In genomic region chr2:182068811-182069210, GRCh38 we compare ENCODE assay signal across 23 cellular contexts.
DNase-seq lines count a peak whose midpoint lies in the region; FAIRE-seq and TF ChIP-seq lines count a peak whose summit lies in the region.
"Had no signal": no experiment of that assay in that cellular context is flagged by ENCODE, and none has a peak within 500 bp of the region (broad histone marks: within the 10 kb centered on the region; RNA-seq: fewer than 3 reads in every experiment).

No MANE protein-coding gene starts in this region.

- no peak for FAIRE-seq in endothelial cell of umbilical vein (lab: Jason Lieb, UNC)
- FAIRE-seq: GM19239, HTR-8/SVneo had no signal

- no peak overlapping the region for H2AK5ac ChIP-seq in mesenchymal stem cell (ENCODE audit: low read length, severe bottlenecking)

- 24% methylated on average over 3 of the region's 3 CpGs for WGBS in mesenchymal stem cell

- POLR2A ChIA-PET in endothelial cell of umbilical vein (lab: Charles Lee): no interaction called here

- H3K14ac ChIP-seq in mesenchymal stem cell (ENCODE audit: low read length in 2 of 2): no peak overlapping the region

- no peak overlapping the region for H3K18ac ChIP-seq in mesenchymal stem cell (ENCODE audit: low read depth in 1 of 2, low read length in 2 of 2)

- H3K9ac ChIP-seq in endothelial cell of umbilical vein (replicated peaks; ENCODE audit: extremely low read depth, insufficient read depth, low read length) (no peak overlapping the region), mesenchymal stem cell (ENCODE audit: low read length) (no peak overlapping the region)

- no peak overlapping the region for H3K27ac ChIP-seq in endothelial cell of umbilical vein (ENCODE audit: insufficient read depth, low read depth, low read length)
- H3K27ac ChIP-seq in mesenchymal stem cell (ENCODE audit: low read length, poor library complexity, severe bottlenecking): no peak overlapping the region
- H3K27ac ChIP-seq: prostate gland had no signal

- DNase-seq in H4 (ENCODE audit: low spot score): peak; percentile 82
- DNase-seq in RPMI7951 (ENCODE audit: low read depth): peak; percentile 6
- DNase-seq in endothelial cell of umbilical vein (ENCODE audit: low read depth, low spot score): peak; percentile 34
- DNase-seq in mesenchymal stem cell: peak; percentile 47
- no peak for DNase-seq in NCI-H2196 treated with DMSO at 0.1 percent for 48 hours (lab: John Stamatoyannopoulos, UW; ENCODE audit: unreplicated experiment)
- no peak for DNase-seq in NCI-H446 treated with DMSO at 0.1 percent for 48 hours (lab: John Stamatoyannopoulos, UW)
- no peak for DNase-seq in NCI-H2081 (lab: John Stamatoyannopoulos, UW)
- DNase-seq in DMS114 treated with DMSO at 0.1 percent for 48 hours (lab: John Stamatoyannopoulos, UW; ENCODE audit: unreplicated experiment): no peak
- DNase-seq: activated CD4-positive, alpha-beta memory T cell treated with anti-CD3 and anti-CD28 coated beads for 36 hours; EL; erythroblast; Karpas-422; mammary epithelial cell; MV-4-11; NCI-H2227 treated with DMSO at 0.1 percent for 48 hours; NCI-H774; SHP77; SW 1271 had no signal

- no peak overlapping the region for H2BK15ac ChIP-seq in mesenchymal stem cell (ENCODE audit: low read depth, poor library complexity, severe bottlenecking)

- no peak overlapping the region for H3K4me3 ChIP-seq in endothelial cell of umbilical vein (replicated peaks in 1 of 3; ENCODE audit: insufficient read depth in 1 of 3, low read depth in 1 of 3, low read length in 3 of 3)
- no peak overlapping the region for H3K4me3 ChIP-seq in mesenchymal stem cell (ENCODE audit: insufficient read depth in 1 of 2, low read depth in 1 of 2, low read length in 2 of 2)
- H3K4me3 ChIP-seq: ascending aorta, prostate gland had no signal

- no peak overlapping the region for H2BK5ac ChIP-seq in mesenchymal stem cell (ENCODE audit: low read depth, low read length, poor library complexity, severe bottlenecking)

- H4K8ac ChIP-seq in mesenchymal stem cell (ENCODE audit: low read length): no peak overlapping the region

- H3K4me2 ChIP-seq in endothelial cell of umbilical vein (ENCODE audit: insufficient read depth, low read length) (peak overlapping the region; percentile 30), mesenchymal stem cell (ENCODE audit: low read length, poor library complexity, severe bottlenecking) (no peak overlapping the region)

- no peak overlapping the region for H2BK12ac ChIP-seq in mesenchymal stem cell (ENCODE audit: low read length in 2 of 2)

- CTCF ChIA-PET in endothelial cell of umbilical vein (lab: Charles Lee): interaction anchor here (0.9 kb wide), 1 partner anchor 8 kb away, joined by 4 read pairs; no protein-coding TSS in a partner anchor

- H3K4me1 ChIP-seq in endothelial cell of umbilical vein (ENCODE audit: control insufficient read depth, extremely low read depth, insufficient read depth, low read length) (peaks cover 25% of the 10 kb centered on the region), mesenchymal stem cell (ENCODE audit: control insufficient read depth, insufficient read depth, low read depth, low read length) (no peaks in the 10 kb centered on the region)
- H3K4me1 ChIP-seq: prostate gland had no signal

- no peak for TF ChIP-seq POLR2A in endothelial cell of umbilical vein (IDR thresholded peaks at IDR 0.05; ENCODE audit: low read depth, low read length)

- no peaks in the 10 kb centered on the region for H3K79me1 ChIP-seq in mesenchymal stem cell (replicated peaks; ENCODE audit: low read length, poor library complexity, severe bottlenecking)

- H3K9me3 ChIP-seq in endothelial cell of umbilical vein (replicated peaks; ENCODE audit: control insufficient read depth, insufficient read depth, low read length): no peaks in the 10 kb centered on the region
- H3K9me3 ChIP-seq in mesenchymal stem cell (ENCODE audit: control insufficient read depth, low read length): no peaks in the 10 kb centered on the region
- H3K9me3 ChIP-seq: ascending aorta, prostate gland, tibial nerve had no signal

- H2BK120ac ChIP-seq in mesenchymal stem cell (ENCODE audit: low read depth, low read length): no peak overlapping the region

- no peaks in the 10 kb centered on the region for H3K79me2 ChIP-seq in endothelial cell of umbilical vein (ENCODE audit: control insufficient read depth, insufficient read depth, low read length)

- H4K91ac ChIP-seq in mesenchymal stem cell (ENCODE audit: low read length): no peak overlapping the region

- dilution Hi-C loops in endothelial cell of umbilical vein (cut with MboI; ENCODE audit: extremely low pct_ligation_motif_present, low sequenced_read_pairs): no loop called here

- H3K27me3 ChIP-seq in endothelial cell of umbilical vein (ENCODE audit: control insufficient read depth in 2 of 2, insufficient read depth in 2 of 2, low read length in 2 of 2) (no peaks in the 10 kb centered on the region), mesenchymal stem cell (ENCODE audit: control insufficient read depth in 1 of 2, insufficient read depth in 1 of 2, low read length in 2 of 2) (no peaks in the 10 kb centered on the region)
- H3K27me3 ChIP-seq: ascending aorta, tibial nerve had no signal

- no peaks in the 10 kb centered on the region for H3K9me1 ChIP-seq in endothelial cell of umbilical vein (replicated peaks; ENCODE audit: control insufficient read depth, extremely low read depth, insufficient read depth, low read length)

- no peaks in the 10 kb centered on the region for H3K36me3 ChIP-seq in endothelial cell of umbilical vein (ENCODE audit: control insufficient read depth in 2 of 2, extremely low read depth in 1 of 2, insufficient read depth in 2 of 2, low read length in 2 of 2)
- H3K36me3 ChIP-seq in mesenchymal stem cell (ENCODE audit: control insufficient read depth in 1 of 2, insufficient read depth in 2 of 2, low read depth in 1 of 2, low read length in 2 of 2): no peaks in the 10 kb centered on the region
- H3K36me3 ChIP-seq: ascending aorta, prostate gland, tibial nerve had no signal

- intact Hi-C loops in endothelial cell of umbilical vein (cut with micrococcal nuclease): loop anchor here (2.0 kb wide), 1 partner anchor 64 kb away; no protein-coding TSS in a partner anchor

- H3K4ac ChIP-seq in mesenchymal stem cell (ENCODE audit: low read depth in 1 of 2, low read length in 2 of 2): no peak overlapping the region

- no peak overlapping the region for H3K23ac ChIP-seq in mesenchymal stem cell (ENCODE audit: low read length in 2 of 2)

- H2AFZ ChIP-seq in endothelial cell of umbilical vein (ENCODE audit: low read depth, low read length) (peak overlapping the region; percentile 75), mesenchymal stem cell (ENCODE audit: low read depth, low read length) (no peak overlapping the region)

- no peaks in the 10 kb centered on the region for H4K20me1 ChIP-seq in endothelial cell of umbilical vein (replicated peaks; ENCODE audit: control insufficient read depth, extremely low read depth, insufficient read depth, low read length)

- no TSS peak for BruUV-seq in endothelial cell of umbilical vein (replicated peaks; lab: Mats Ljungman, UMichigan)

- no peak for TF ChIP-seq CTCF in endothelial cell of umbilical vein (IDR thresholded peaks at IDR 0.05; ENCODE audit: extremely low read depth in 1 of 2, insufficient read depth in 1 of 2, low read depth in 1 of 2, low read length in 2 of 2)

TF ChIP-seq in endothelial cell of umbilical vein, 7 proteins besides CTCF, POLR2A, EP300 and RAD21:
- TF ChIP-seq JUN (IDR thresholded peaks at IDR 0.05; ENCODE audit: borderline replicate concordance, insufficient read depth, insufficient read length, low read depth): no peak
- peak; percentile 21 for TF ChIP-seq GATA2 (IDR thresholded peaks at IDR 0.05; ENCODE audit: insufficient read depth, insufficient read length, low read depth, low read length)

Comparison
In these comparisons a context has a peak if more than half of its experiments do, and no peak if none do; other contexts are left out.
1. DNase-seq: peak in H4 (single experiment), RPMI7951 (single experiment), endothelial cell of umbilical vein (single experiment) and mesenchymal stem cell (single experiment); none in NCI-H2196 treated with DMSO at 0.1 percent for 48 hours (single experiment), NCI-H446 treated with DMSO at 0.1 percent for 48 hours (single experiment), NCI-H2081 (0 of 2) and DMS114 treated with DMSO at 0.1 percent for 48 hours (single experiment).